Comparison of ENCODE assay signal across 32 cellular contexts in the genomic region with DNA sequence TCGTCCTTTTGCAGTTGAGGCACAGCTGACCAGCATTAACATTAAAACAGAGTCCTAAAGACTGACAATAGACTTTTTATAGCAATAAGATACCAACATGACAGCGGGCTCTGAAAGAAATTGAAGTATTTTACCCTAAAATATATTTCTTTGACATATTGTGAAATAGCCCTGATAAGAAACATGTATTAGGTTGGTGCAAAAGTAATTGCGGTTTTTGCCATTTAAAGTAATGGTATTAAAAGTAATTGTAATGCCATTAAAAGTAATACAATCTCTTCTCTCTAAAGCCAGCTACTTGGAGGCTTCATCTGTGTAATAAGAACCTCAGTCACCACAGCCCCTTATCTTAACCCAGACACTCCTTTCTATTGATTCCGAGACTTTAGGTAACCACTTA.
"Had no signal": no experiment of that assay in that cellular context is flagged by ENCODE, and none has a peak within 500 bp of the region (broad histone marks: within the 10 kb centered on the region; RNA-seq: fewer than 3 reads in every experiment).

No MANE protein-coding gene starts in this region.

- ATAC-seq: activated CD8-positive, alpha-beta T cell treated with anti-CD3 and anti-CD28 coated beads for 36 hours; activated naive CD4-positive, alpha-beta T cell treated with anti-CD3 and anti-CD28 coated beads, Interleukin-2, amount 50 U/mL, for 72 hours; activated T-cell treated with anti-CD3 and anti-CD28 coated beads, Interleukin-2, amount 50 U/mL, for 4 hours; activated T-cell treated with anti-CD3 and anti-CD28 coated beads, Interleukin-2, amount 50 U/mL, for 72 hours; activated T-helper 17 cell treated with anti-CD3 and anti-CD28 coated beads, Interleukin-2, amount 50 U/mL, for 72 hours; body of pancreas had no signal

- H3K36me3 ChIP-seq: adrenal gland, brain microvascular endothelial cell, breast epithelium had no signal

- H3K9me3 ChIP-seq: adrenal gland, body of pancreas, breast epithelium had no signal

- FAIRE-seq: astrocyte, TTC549 had no signal

- H3K4me3 ChIP-seq: adrenal gland, body of pancreas, breast epithelium had no signal

- DNase-seq: activated B cell treated with CpG ODN at 0.5 μM for 24 hours; activated CD4-positive, alpha-beta memory T cell treated with anti-CD3 and anti-CD28 coated beads for 36 hours; activated CD4-positive, alpha-beta T cell treated with anti-CD3 and anti-CD28 coated beads for 4 hours; activated CD4-positive, alpha-beta T cell treated with anti-CD3 and anti-CD28 coated beads, Interleukin-2, amount 10 ng/mL, durations not matched to agents 24 days and 14 days; activated CD4-positive, alpha-beta T cell treated with anti-CD3 and anti-CD28 coated beads, Interleukin-2, amount 50 U/mL, for 1 hour; activated CD4-positive, alpha-beta T cell treated with anti-CD3 and anti-CD28 coated beads, Interleukin-2, amount 50 U/mL, for 4 hours; activated CD4-positive, CD25-positive, alpha-beta regulatory T cell treated with anti-CD3 and anti-CD28 coated beads, Interleukin-2, amount 50 U/mL, for 72 hours; activated CD8-positive, alpha-beta memory T cell treated with anti-CD3 and anti-CD28 coated beads, Interleukin-2, amount 50 U/mL, for 4 hours; activated CD8-positive, alpha-beta T cell treated with anti-CD3 and anti-CD28 coated beads for 36 hours; activated effector memory CD4-positive, alpha-beta T cell treated with anti-CD3 and anti-CD28 coated beads, Interleukin-2, amount 50 U/mL, for 16 hours; activated gamma-delta T cell treated with Interleukin-2 at 50 U/mL for 16 hours; activated naive CD4-positive, alpha-beta T cell; activated naive CD4-positive, alpha-beta T cell treated with anti-CD3 and anti-CD28 coated beads for 36 hours; activated naive CD4-positive, alpha-beta T cell treated with anti-CD3 and anti-CD28 coated beads, Interleukin-2, amount 50 U/mL, for 16 hours; activated naive CD8-positive, alpha-beta T cell treated with anti-CD3 and anti-CD28 coated beads for 36 hours; activated T-cell treated with anti-CD3 and anti-CD28 coated beads for 4 hours; activated T-cell treated with anti-CD3 and anti-CD28 coated beads, Interleukin-2, amount 50 U/mL, for 1 hour; activated T-cell treated with anti-CD3 and anti-CD28 coated beads, Interleukin-2, amount 50 U/mL, for 4 hours; activated T-cell treated with anti-CD3 and anti-CD28 coated beads, Interleukin-2, amount 50 U/mL, for 72 hours; adrenal gland; amniotic stem cell; aorta; body of pancreas; brain microvascular endothelial cell; central memory CD4-positive, alpha-beta T cell; T-helper 2 cell; T-helper 9 cell had no signal

- H3K27ac ChIP-seq: adrenal gland, body of pancreas, brain microvascular endothelial cell, breast epithelium had no signal

- H3K4me1 ChIP-seq: adrenal gland, body of pancreas, breast epithelium had no signal

- H3K27me3 ChIP-seq: body of pancreas, brain microvascular endothelial cell, breast epithelium had no signal
